In the genomic region with DNA sequence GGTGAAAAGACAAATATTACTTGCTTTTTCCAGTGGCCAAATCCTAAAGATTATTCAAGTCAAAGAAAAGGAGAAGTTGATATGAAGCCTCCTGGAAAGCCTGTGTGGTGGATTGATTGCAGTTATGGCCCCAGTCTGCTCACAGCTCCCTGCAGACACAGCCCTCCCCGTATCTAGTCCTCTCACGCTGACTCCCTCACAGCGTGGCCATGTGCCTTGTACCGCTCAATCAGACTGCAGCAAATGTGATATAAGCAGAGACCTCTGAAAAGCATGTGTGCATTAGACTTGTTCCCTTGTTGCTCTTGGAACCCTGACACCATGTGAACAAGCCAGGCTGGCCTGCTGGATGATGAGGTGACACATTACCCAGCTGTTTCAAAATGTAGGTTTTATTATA, we compare ENCODE assay signal across 16 cellular contexts.
DNase-seq lines count a peak whose midpoint lies in the region; ATAC-seq and TF ChIP-seq lines count a peak whose summit lies in the region.
"Had no signal": no experiment of that assay in that cellular context is flagged by ENCODE, and none has a peak within 500 bp of the region (broad histone marks: within the 10 kb centered on the region; RNA-seq: fewer than 3 reads in every experiment).

No MANE protein-coding gene starts in this region.

- no peak overlapping the region for H3K14ac ChIP-seq in trophoblast cell (ENCODE audit: low read length)

- DNase-seq in GM23338 (ENCODE audit: low spot score) (no peak), OCI-M1 (lab: John Stamatoyannopoulos, UW) (peak; percentile 18), trophoblast cell (no peak), NCI-H774 (lab: John Stamatoyannopoulos, UW) (no peak)
- no peak for DNase-seq in activated CD8-positive, alpha-beta T cell treated with anti-CD3 and anti-CD28 coated beads for 36 hours
- DNase-seq in stimulated activated CD4-positive, alpha-beta T cell treated with anti-CD3 and anti-CD28 coated beads, Interleukin-4, amount 100 ng/mL, for 4 hours, result no peak
- DNase-seq: AML-193; Caco-2; CD4-positive, alpha-beta T cell; HCEC 1CT had no signal

- H3K27ac Mint-ChIP-seq in GM23338, result no peak overlapping the region
- H3K27ac Mint-ChIP-seq in activated CD8-positive, alpha-beta T cell treated with anti-CD3 and anti-CD28 coated beads for 36 hours, result no peak overlapping the region
- H3K27ac Mint-ChIP-seq: CD4-positive, alpha-beta T cell; IgD-negative memory B cell had no signal

- H3K4ac ChIP-seq in trophoblast cell (ENCODE audit: low read depth, low read length), result no peak overlapping the region

- H3K9me3 Mint-ChIP-seq in GM23338, result no peaks in the 10 kb centered on the region
- H3K9me3 Mint-ChIP-seq in activated CD8-positive, alpha-beta T cell treated with anti-CD3 and anti-CD28 coated beads for 36 hours, result no peaks in the 10 kb centered on the region

- H3K36me3 ChIP-seq in GM23338 (ENCODE audit: insufficient read depth) (no peaks in the 10 kb centered on the region), iPS-20b (ENCODE audit: insufficient read depth, low read depth, low read length) (no peaks in the 10 kb centered on the region), trophoblast cell (ENCODE audit: control insufficient read depth in 1 of 2, insufficient read depth in 2 of 2, low read length in 2 of 2) (no peaks in the 10 kb centered on the region)

- H3K27me3 ChIP-seq in GM23338 (ENCODE audit: insufficient read depth) (no peaks in the 10 kb centered on the region), iPS-20b (ENCODE audit: insufficient read depth, low read length) (no peaks in the 10 kb centered on the region), trophoblast cell (ENCODE audit: insufficient read depth, low read length) (no peaks in the 10 kb centered on the region)

- no peak overlapping the region for H2BK120ac ChIP-seq in trophoblast cell (ENCODE audit: insufficient read depth, low read length, poor library complexity)

- H3K4me1 ChIP-seq in GM23338 (ENCODE audit: insufficient read depth) (peaks cover 29% of the 10 kb centered on the region), iPS-20b (ENCODE audit: insufficient read depth, low read length) (peaks cover 19% of the 10 kb centered on the region), trophoblast cell (ENCODE audit: control insufficient read depth in 1 of 2, insufficient read depth in 2 of 2, low read length in 2 of 2) (no peaks in the 10 kb centered on the region)
- H3K4me1 ChIP-seq: A549, Caco-2 had no signal

- ATAC-seq in GM23338, result peak; percentile 53
- ATAC-seq in activated CD8-positive, alpha-beta T cell treated with anti-CD3 and anti-CD28 coated beads for 36 hours, result no peak
- ATAC-seq: A549, HepG2 had no signal

- no peak overlapping the region for H3K23ac ChIP-seq in trophoblast cell (ENCODE audit: low read length)

- intact Hi-C loops in activated CD8-positive, alpha-beta T cell treated with anti-CD3 and anti-CD28 coated beads for 36 hours (cut with micrococcal nuclease), result no loop called here

- WGBS in trophoblast cell (ENCODE audit: extremely low coverage, insufficient coverage, insufficient read length), result no CpG with 5 or more reads among the region's 4 CpGs

- H3K79me2 ChIP-seq in GM23338 (replicated peaks; ENCODE audit: insufficient read depth) (no peaks in the 10 kb centered on the region), trophoblast cell (ENCODE audit: control insufficient read depth, insufficient read depth, low read length, poor library complexity) (no peaks in the 10 kb centered on the region)

- no peaks in the 10 kb centered on the region for H4K20me1 ChIP-seq in GM23338 (replicated peaks; ENCODE audit: insufficient read depth)

- no peaks in the 10 kb centered on the region for H3K79me1 ChIP-seq in trophoblast cell (ENCODE audit: low read length)

- H3K9me2 ChIP-seq in GM23338 (ENCODE audit: insufficient read depth), result no peaks in the 10 kb centered on the region

- H3K27me3 Mint-ChIP-seq in GM23338 (ENCODE audit: insufficient read depth, low read depth, poor library complexity), result peaks cover 3% of the 10 kb centered on the region
- H3K27me3 Mint-ChIP-seq in activated CD8-positive, alpha-beta T cell treated with anti-CD3 and anti-CD28 coated beads for 36 hours, result no peaks in the 10 kb centered on the region
- H3K27me3 Mint-ChIP-seq: CD4-positive, alpha-beta T cell; IgD-negative memory B cell had no signal

- H3K27ac ChIP-seq in GM23338 (ENCODE audit: low read depth) (no peak overlapping the region), iPS-20b (ENCODE audit: low read length) (peak overlapping the region; percentile 7), trophoblast cell (ENCODE audit: low read depth, low read length) (no peak overlapping the region)
- H3K27ac ChIP-seq: 22Rv1, A549, C4-2B had no signal

- H2AK5ac ChIP-seq in trophoblast cell (ENCODE audit: low read length), result no peak overlapping the region

- CTCF ChIA-PET in activated CD8-positive, alpha-beta T cell treated with anti-CD3 and anti-CD28 coated beads for 36 hours (lab: Charles Lee), result no interaction called here

- H2AFZ ChIP-seq in GM23338 (peak overlapping the region; percentile 4; the same call in 1 of the 2 replicates), trophoblast cell (ENCODE audit: insufficient read depth, low read length, poor library complexity) (no peak overlapping the region)

- H3K9ac ChIP-seq in iPS-20b (ENCODE audit: low read depth, low read length) (no peak overlapping the region), trophoblast cell (ENCODE audit: low read length) (no peak overlapping the region)

- H4K8ac ChIP-seq in trophoblast cell (ENCODE audit: low read depth, low read length), result no peak overlapping the region

- H2BK5ac ChIP-seq in trophoblast cell (ENCODE audit: low read depth, low read length, poor library complexity), result no peak overlapping the region

- no peaks in the 10 kb centered on the region for H3F3A ChIP-seq in GM23338 (replicated peaks; ENCODE audit: low read depth)

- H3K36me3 Mint-ChIP-seq in GM23338 (ENCODE audit: low read depth), result no peaks in the 10 kb centered on the region
- no peaks in the 10 kb centered on the region for H3K36me3 Mint-ChIP-seq in activated CD8-positive, alpha-beta T cell treated with anti-CD3 and anti-CD28 coated beads for 36 hours (ENCODE audit: low read depth)
- H3K36me3 Mint-ChIP-seq: IgD-negative memory B cell had no signal

- TF ChIP-seq CTCF in GM23338 (conservative IDR thresholded peaks at IDR 0.05; ENCODE audit: low read depth in 2 of 2), result no peak
- TF ChIP-seq CTCF in activated CD8-positive, alpha-beta T cell treated with anti-CD3 and anti-CD28 coated beads for 36 hours (IDR thresholded peaks at IDR 0.05), result no peak

- no peak overlapping the region for H4K12ac ChIP-seq in trophoblast cell (ENCODE audit: low read depth, low read length)

- POLR2A ChIA-PET in activated CD8-positive, alpha-beta T cell treated with anti-CD3 and anti-CD28 coated beads for 36 hours (lab: Charles Lee), result no interaction called here

- no peak overlapping the region for H2BK12ac ChIP-seq in trophoblast cell (ENCODE audit: low read length)

- no peak overlapping the region for H4K91ac ChIP-seq in trophoblast cell (ENCODE audit: low read depth, low read length)

- H3K4me1 Mint-ChIP-seq in GM23338, result peaks cover 17% of the 10 kb centered on the region
- H3K4me1 Mint-ChIP-seq in activated CD8-positive, alpha-beta T cell treated with anti-CD3 and anti-CD28 coated beads for 36 hours (ENCODE audit: low read depth), result no peaks in the 10 kb centered on the region

- no peak overlapping the region for H3K4me3 Mint-ChIP-seq in GM23338
- no peak overlapping the region for H3K4me3 Mint-ChIP-seq in activated CD8-positive, alpha-beta T cell treated with anti-CD3 and anti-CD28 coated beads for 36 hours
- H3K4me3 Mint-ChIP-seq: CD4-positive, alpha-beta T cell; IgD-negative memory B cell had no signal

- H3K4me2 ChIP-seq in GM23338 (no peak overlapping the region; the same call in 1 of the 2 replicates), trophoblast cell (ENCODE audit: low read length) (no peak overlapping the region)
- H3K4me2 ChIP-seq: A549 had no signal

- no peak overlapping the region for H3K18ac ChIP-seq in trophoblast cell (ENCODE audit: low read length)

- H3K9me3 ChIP-seq in iPS-20b (ENCODE audit: insufficient read depth, low read depth, low read length), result no peaks in the 10 kb centered on the region
- H3K9me3 ChIP-seq in trophoblast cell (ENCODE audit: insufficient read depth, low read depth, low read length), result no peaks in the 10 kb centered on the region
- H3K9me3 ChIP-seq: A549, Caco-2 had no signal

- H3K4me3 ChIP-seq in GM23338 (no peak overlapping the region), iPS-20b (ENCODE audit: low read length) (peak overlapping the region; percentile 8; the same call in 1 of the 2 replicates), trophoblast cell (ENCODE audit: low read depth, low read length) (peak overlapping the region; percentile 47)
- H3K4me3 ChIP-seq: A549 had no signal

TF ChIP-seq in GM23338, 12 proteins besides CTCF, POLR2A, EP300 and RAD21:
- TF ChIP-seq STAT1 (IDR thresholded peaks at IDR 0.05; ENCODE audit: unreplicated experiment), result no peak
- TF ChIP-seq JUNB (IDR thresholded peaks at IDR 0.05; ENCODE audit: unreplicated experiment), result no peak
